Comparison of ENCODE assay signal across 8 cellular contexts in genomic region chr3:14467723-14468620, GRCh38.
DNase-seq lines count a peak whose midpoint lies in the region; ATAC-seq and TF ChIP-seq lines count a peak whose summit lies in the region.

No MANE protein-coding gene starts in this region.

- H3K4me1 ChIP-seq in PC-3 (ENCODE audit: insufficient read depth, low read length) (peaks cover 14% of the 10 kb centered on the region), psoas muscle (peaks cover 8% of the 10 kb centered on the region)

- intact Hi-C loops in PC-3 (cut with micrococcal nuclease) (loop anchor here (1.0 to 2.0 kb wide), 3 partner anchors 65 to 265 kb away; partner anchors contain the start of gene SLC6A6), psoas muscle (cut with DNase I) (loop anchor here (1.0 to 10.0 kb wide), 4 partner anchors 207 to 573 kb away; no protein-coding TSS in a partner anchor)
- intact Hi-C loops in activated naive CD4-positive, alpha-beta T cell treated with anti-CD3 and anti-CD28 coated beads for 36 hours (cut with micrococcal nuclease) = loop anchor here (1.0 kb wide), 5 partner anchors 66 to 572 kb away; partner anchors contain the start of gene SLC6A6

- H2AFZ ChIP-seq in PC-3 (ENCODE audit: low read length) = no peak overlapping the region

- H3K4me3 ChIP-seq in PC-3 (ENCODE audit: low read length) (no peak overlapping the region), psoas muscle (no peak overlapping the region)

- H3K27ac ChIP-seq in PC-3 (ENCODE audit: low read length) (no peak overlapping the region), psoas muscle (no peak overlapping the region)

- no peaks in the 10 kb centered on the region for H3K9me3 Mint-ChIP-seq in activated naive CD4-positive, alpha-beta T cell treated with anti-CD3 and anti-CD28 coated beads for 36 hours

- H3K27me3 Mint-ChIP-seq in activated naive CD4-positive, alpha-beta T cell treated with anti-CD3 and anti-CD28 coated beads for 36 hours (ENCODE audit: low read depth) = no peaks in the 10 kb centered on the region

- H3K9me3 ChIP-seq in PC-3 (ENCODE audit: low read length) (no peaks in the 10 kb centered on the region), psoas muscle (no peaks in the 10 kb centered on the region)

- peaks cover 13% of the 10 kb centered on the region for H3K36me3 Mint-ChIP-seq in activated naive CD4-positive, alpha-beta T cell treated with anti-CD3 and anti-CD28 coated beads for 36 hours (ENCODE audit: low read depth)

- H3K4me3 Mint-ChIP-seq in activated naive CD4-positive, alpha-beta T cell treated with anti-CD3 and anti-CD28 coated beads for 36 hours = no peak overlapping the region

- H3K9me2 ChIP-seq in PC-3 (replicated peaks; ENCODE audit: low read length) = no peaks in the 10 kb centered on the region

- POLR2A ChIA-PET in PC-3 (lab: Charles Lee; ENCODE audit: unreplicated experiment) = no interaction called here

- H3K9ac ChIP-seq in PC-3 (ENCODE audit: low read length) = no peak overlapping the region

- CTCF ChIA-PET in PC-3 (lab: Charles Lee) = interaction anchor here (0.6 to 1.4 kb wide), 4 partner anchors 68 to 265 kb away, joined by 3 to 17 read pairs (median 5); no protein-coding TSS in a partner anchor
- CTCF ChIA-PET in activated naive CD4-positive, alpha-beta T cell treated with anti-CD3 and anti-CD28 coated beads for 36 hours (lab: Charles Lee) = interaction anchor here (0.5 to 3.0 kb wide), 28 partner anchors 10 to 264 kb away, joined by 3 to 16 read pairs (median 3); no protein-coding TSS in a partner anchor

- H3K4me2 ChIP-seq in PC-3 (ENCODE audit: low read length) = no peak overlapping the region

- TF ChIP-seq CTCF in PC-3 (conservative IDR thresholded peaks at IDR 0.05; ENCODE audit: low read depth, low read length) (peak; percentile 90), psoas muscle (IDR thresholded peaks at IDR 0.05) (peak; percentile 86)

- H3K36me3 ChIP-seq in PC-3 (ENCODE audit: low read depth, low read length) = peaks cover 10% of the 10 kb centered on the region
- peaks cover 0 to 90% of the 10 kb centered on the region in 2 donors for H3K36me3 ChIP-seq in psoas muscle (ENCODE audit: insufficient read depth in 1 of 2, low read depth in 1 of 2)

- H4K20me1 ChIP-seq in PC-3 (ENCODE audit: low read length) = no peaks in the 10 kb centered on the region

- no peaks in the 10 kb centered on the region for H3F3A ChIP-seq in PC-3 (ENCODE audit: low read length, unreplicated experiment)

- ATAC-seq in PC-3 (peak; percentile 23), psoas muscle (peak; percentile 64 to 84 (median 72)), GM18520 (IDR thresholded peaks at IDR 0.05; ENCODE audit: unreplicated experiment) (no peak)

- peak overlapping the region; percentile 30 for H3K27ac Mint-ChIP-seq in activated naive CD4-positive, alpha-beta T cell treated with anti-CD3 and anti-CD28 coated beads for 36 hours

- peaks cover under 1% of the 10 kb centered on the region for H3K4me1 Mint-ChIP-seq in activated naive CD4-positive, alpha-beta T cell treated with anti-CD3 and anti-CD28 coated beads for 36 hours (ENCODE audit: low read depth)

- H3K27me3 ChIP-seq in PC-3 (ENCODE audit: low read length) = no peaks in the 10 kb centered on the region
- no peaks in the 10 kb centered on the region for H3K27me3 ChIP-seq in psoas muscle (ENCODE audit: insufficient read depth in 3 of 3, low read length in 2 of 3)

- BruUV-seq in PC-3 (replicated peaks; lab: Mats Ljungman, UMichigan) = no TSS peak

- DNase-seq in NCI-H82 (lab: John Stamatoyannopoulos, UW) (peak; percentile 41), NCI-H82 treated with DMSO at 0.1 percent for 48 hours (lab: John Stamatoyannopoulos, UW; ENCODE audit: unreplicated experiment) (no peak), PC-3 (peak; percentile 50), glomerular visceral epithelial cell (ENCODE audit: extremely low spot score) (peak; percentile 55), psoas muscle (no peak), ureter (ENCODE audit: low spot score) (no peak)
- DNase-seq in activated naive CD4-positive, alpha-beta T cell treated with anti-CD3 and anti-CD28 coated beads for 36 hours = peak; percentile 47

- no peaks in the 10 kb centered on the region for H3K79me2 ChIP-seq in PC-3 (ENCODE audit: low read length)

- 67 to 70% (median 68%) methylated on average over 18 of the region's 18 CpGs for WGBS in psoas muscle, 3 donors

Comparison
In these comparisons a context has a peak if more than half of its experiments do, and no peak if none do; other contexts are left out.
1. DNase-seq: peak in NCI-H82 (single experiment), PC-3 (single experiment), activated naive CD4-positive, alpha-beta T cell treated with anti-CD3 and anti-CD28 coated beads for 36 hours (single experiment) and glomerular visceral epithelial cell (single experiment); none in NCI-H82 treated with DMSO at 0.1 percent for 48 hours (single experiment), psoas muscle (0 of 2) and ureter (single experiment).